Comparison of ENCODE assay signal across 1 cellular context in genomic region chr7:116478834-116479233, GRCh38.
TF ChIP-seq lines count a peak whose summit lies in the region.

No MANE protein-coding gene starts in this region.

TF ChIP-seq in IMR-90, 13 proteins besides CTCF, POLR2A, EP300 and RAD21 (continued from another document):
- TF ChIP-seq, protein P1, sequence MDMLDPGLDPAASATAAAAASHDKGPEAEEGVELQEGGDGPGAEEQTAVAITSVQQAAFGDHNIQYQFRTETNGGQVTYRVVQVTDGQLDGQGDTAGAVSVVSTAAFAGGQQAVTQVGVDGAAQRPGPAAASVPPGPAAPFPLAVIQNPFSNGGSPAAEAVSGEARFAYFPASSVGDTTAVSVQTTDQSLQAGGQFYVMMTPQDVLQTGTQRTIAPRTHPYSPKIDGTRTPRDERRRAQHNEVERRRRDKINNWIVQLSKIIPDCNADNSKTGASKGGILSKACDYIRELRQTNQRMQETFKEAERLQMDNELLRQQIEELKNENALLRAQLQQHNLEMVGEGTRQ (IDR thresholded peaks at IDR 0.05; ENCODE audit: low read depth, low read length): no peak
- TF ChIP-seq CHD1 (IDR thresholded peaks at IDR 0.05; ENCODE audit: low read depth, low read length): no peak
